In genomic region chr12:6494351-6494743, GRCh38 we compare ENCODE assay signal across 6 cellular contexts. TPM values are rescaled to one million over a fixed set of nuclear protein-coding genes. Genes with fewer than 3 reads are reported as not detected.
DNase-seq lines count a peak whose midpoint lies in the region; ATAC-seq and TF ChIP-seq lines count a peak whose summit lies in the region.

No MANE protein-coding gene starts in this region.

- TF ChIP-seq CTCF in cardiac fibroblast (IDR thresholded peaks at IDR 0.05; ENCODE audit: low read depth, low read length) = peak; percentile 4

- no peak overlapping the region for H3K27ac ChIP-seq in rectal smooth muscle tissue (ENCODE audit: low read depth, low read length)

- no peak overlapping the region for H3K9ac ChIP-seq in rectal smooth muscle tissue (ENCODE audit: low read length)

- H3K27me3 ChIP-seq in rectal smooth muscle tissue (ENCODE audit: control insufficient read depth, insufficient read depth, low read length) = no peaks in the 10 kb centered on the region

- H3K9me3 Mint-ChIP-seq in activated T-cell treated with anti-CD3 and anti-CD28 coated beads, Interleukin-2, amount 50 U/mL, for 4 hours = no peaks in the 10 kb centered on the region

- peaks cover 30% of the 10 kb centered on the region for H3K4me1 Mint-ChIP-seq in activated T-cell treated with anti-CD3 and anti-CD28 coated beads, Interleukin-2, amount 50 U/mL, for 4 hours (ENCODE audit: low read depth)

- peak overlapping the region; percentile 92 for H3K4me3 Mint-ChIP-seq in activated T-cell treated with anti-CD3 and anti-CD28 coated beads, Interleukin-2, amount 50 U/mL, for 4 hours

- peak; percentile 1 to 3 for ATAC-seq in activated T-cell treated with anti-CD3 and anti-CD28 coated beads, Interleukin-2, amount 50 U/mL, for 4 hours

- no peak for DNase-seq in activated T-cell treated with anti-CD3 and anti-CD28 coated beads, Interleukin-2, amount 50 U/mL, for 4 hours
- DNase-seq in activated T-cell treated with anti-CD3 and anti-CD28 coated beads, Interleukin-2, amount 50 U/mL, for 1 hour = no peak
- DNase-seq in cardiac fibroblast (ENCODE audit: low read depth in 2 of 2) (no peak), ureter (ENCODE audit: low spot score) (no peak), NCI-H128 (lab: John Stamatoyannopoulos, UW; ENCODE audit: unreplicated experiment) (no peak)

- H3K36me3 Mint-ChIP-seq in activated T-cell treated with anti-CD3 and anti-CD28 coated beads, Interleukin-2, amount 50 U/mL, for 4 hours (ENCODE audit: insufficient read depth) = peaks cover 14% of the 10 kb centered on the region

- H3K27me3 Mint-ChIP-seq in activated T-cell treated with anti-CD3 and anti-CD28 coated beads, Interleukin-2, amount 50 U/mL, for 4 hours (ENCODE audit: low read depth) = no peaks in the 10 kb centered on the region

- H3K4me3 ChIP-seq in cardiac fibroblast (replicated peaks in 1 of 2; ENCODE audit: low read depth in 2 of 2, low read length in 2 of 2) (peak overlapping the region; percentile 69), rectal smooth muscle tissue (ENCODE audit: low read length) (peak overlapping the region; percentile 92)

- peaks cover 8% of the 10 kb centered on the region for H3K4me1 ChIP-seq in rectal smooth muscle tissue (ENCODE audit: control insufficient read depth, insufficient read depth, low read length)

- H3K36me3 ChIP-seq in rectal smooth muscle tissue (ENCODE audit: control insufficient read depth, insufficient read depth, low read length) = peaks cover 7% of the 10 kb centered on the region

RNA-seq across cellular contexts. Expression of gene NCAPD2, which starts 0.4 kb away (rescaled TPM):
- 10 to 100 TPM; 29.8 to 36.1 (median 32.9) TPM for total RNA-seq in activated T-cell treated with anti-CD3 and anti-CD28 coated beads, Interleukin-2, amount 50 U/mL, for 4 hours
- total RNA-seq in ureter = 24.0 TPM

RNA-seq across cellular contexts. Expression of gene MRPL51, which starts 1.3 kb away (rescaled TPM):
- total RNA-seq in activated T-cell treated with anti-CD3 and anti-CD28 coated beads, Interleukin-2, amount 50 U/mL, for 4 hours = 100 to 1,000 TPM; 249 to 262 (median 256) TPM
- total RNA-seq in ureter = 150 TPM

RNA-seq across cellular contexts. Expression of gene VAMP1, which starts 23.9 kb away (rescaled TPM):
- total RNA-seq in activated T-cell treated with anti-CD3 and anti-CD28 coated beads, Interleukin-2, amount 50 U/mL, for 4 hours = 10 to 100 TPM; 17.1 to 22.9 (median 21.6) TPM
- total RNA-seq in ureter = 16.0 TPM

RNA-seq across cellular contexts. Expression of gene GAPDH, which starts 40.0 kb away (rescaled TPM):
- 1,000 to 10,000 TPM; 4,635 to 5,387 (median 5,019) TPM for total RNA-seq in activated T-cell treated with anti-CD3 and anti-CD28 coated beads, Interleukin-2, amount 50 U/mL, for 4 hours
- total RNA-seq in ureter = 2,120 TPM

RNA-seq across cellular contexts. Expression of gene TAPBPL, which starts 42.5 kb away (rescaled TPM):
- total RNA-seq in activated T-cell treated with anti-CD3 and anti-CD28 coated beads, Interleukin-2, amount 50 U/mL, for 4 hours = 10 to 100 TPM; 24.4 to 36.6 (median 30.0) TPM
- total RNA-seq in ureter = 52.3 TPM
